In the genomic region with DNA sequence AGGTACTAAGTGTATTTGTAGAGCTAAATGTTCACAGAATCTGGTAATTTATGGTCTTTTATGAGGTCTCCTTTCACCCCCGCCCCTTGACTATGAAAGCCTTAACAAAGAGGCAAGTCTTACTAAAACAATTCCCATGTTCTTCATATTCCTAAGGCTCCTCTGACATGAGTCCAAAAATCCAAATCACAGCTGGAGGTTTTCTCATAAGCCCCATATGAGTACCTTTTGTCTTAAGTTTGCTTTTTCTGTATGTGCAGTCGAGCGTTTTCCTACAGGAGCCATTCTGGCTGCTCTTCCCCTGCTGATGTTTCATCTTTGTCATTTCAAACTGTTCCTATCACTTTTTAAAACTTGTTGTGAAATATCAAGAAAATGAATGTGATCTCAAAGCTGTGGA, we compare ENCODE assay signal across 29 cellular contexts. TPM values are rescaled to one million over a fixed set of nuclear protein-coding genes. Genes with fewer than 3 reads are reported as not detected.
"Had no signal": no experiment of that assay in that cellular context is flagged by ENCODE, and none has a peak within 500 bp of the region (broad histone marks: within the 10 kb centered on the region; RNA-seq: fewer than 3 reads in every experiment).

No MANE protein-coding gene starts in this region.

- FAIRE-seq: keratinocyte, small intestine had no signal

- H3K36me3 ChIP-seq: gastrocnemius medialis, sigmoid colon, stomach, thyroid gland, upper lobe of left lung, vagina had no signal

- H3K27ac ChIP-seq: gastrocnemius medialis, hepatocyte, parathyroid adenoma, psoas muscle, sigmoid colon, stomach, thyroid gland, upper lobe of left lung, vagina had no signal

- H3K4me1 ChIP-seq: gastrocnemius medialis, parathyroid adenoma, psoas muscle, vagina had no signal

- H3K27me3 ChIP-seq: gastrocnemius medialis, hepatocyte, sigmoid colon, stomach, thyroid gland, upper lobe of left lung, vagina had no signal

- DNase-seq: activated CD4-positive, alpha-beta T cell treated with anti-CD3 and anti-CD28 coated beads, Interleukin-2, amount 50 U/mL, for 1 hour; activated CD8-positive, alpha-beta memory T cell treated with anti-CD3 and anti-CD28 coated beads, Interleukin-2, amount 10 ng/mL, durations not matched to agents 7 days and 5 days; activated CD8-positive, alpha-beta T cell treated with anti-CD3 and anti-CD28 coated beads for 36 hours; activated naive CD8-positive, alpha-beta T cell treated with anti-CD3 and anti-CD28 coated beads, Interleukin-2, amount 50 U/mL, for 24 hours; activated T-cell treated with anti-CD3 and anti-CD28 coated beads, Interleukin-2, amount 50 U/mL, for 48 hours; amygdala; caudate nucleus; cortex of kidney; effector memory CD8-positive, alpha-beta T cell; erythroblast; gastrocnemius medialis; glutamatergic neuron; left cardiac atrium; naive B cell; nucleus accumbens; psoas muscle; sigmoid colon; small intestine; stimulated activated CD4-positive, alpha-beta T cell treated with anti-CD3 and anti-CD28 coated beads, Interleukin-4, amount 100 ng/mL, for 4 hours; stimulated activated CD8-positive, alpha-beta memory T cell treated with anti-CD3 and anti-CD28 coated beads, Interleukin-4, amount 100 ng/mL, for 48 hours; stimulated activated naive B cell treated with anti-CD40 and anti-IgM and Interleukin-4, amounts not matched to agents 10 μg/mL and 1 μg/mL and 100 μg/mL, for 72 hours; stomach; thyroid gland; upper lobe of left lung had no signal

- ATAC-seq: activated CD8-positive, alpha-beta memory T cell treated with anti-CD3 and anti-CD28 coated beads, Interleukin-2, amount 10 ng/mL, durations not matched to agents 7 days and 5 days; activated CD8-positive, alpha-beta T cell treated with anti-CD3 and anti-CD28 coated beads for 36 hours; activated naive CD8-positive, alpha-beta T cell treated with anti-CD3 and anti-CD28 coated beads, Interleukin-2, amount 50 U/mL, for 24 hours; effector memory CD8-positive, alpha-beta T cell; gastrocnemius medialis; left cardiac atrium; psoas muscle; stimulated activated naive B cell treated with anti-CD40 and anti-IgM and Interleukin-4, amounts not matched to agents 10 μg/mL and 1 μg/mL and 100 μg/mL, for 72 hours; WTC11 had no signal

- H3K9me3 ChIP-seq: gastrocnemius medialis, psoas muscle, sigmoid colon, stomach, thyroid gland, upper lobe of left lung, vagina had no signal

- H3K4me3 ChIP-seq: gastrocnemius medialis, hepatocyte, psoas muscle, sigmoid colon, stomach, thyroid gland, upper lobe of left lung, vagina had no signal

RNA-seq across cellular contexts. Expression of a gene that starts 55.2 kb away (rescaled TPM):
- total RNA-seq: activated CD8-positive, alpha-beta T cell treated with anti-CD3 and anti-CD28 coated beads for 36 hours had no signal
